ENCODE assay signal across 1 cellular context in the genomic region with DNA sequence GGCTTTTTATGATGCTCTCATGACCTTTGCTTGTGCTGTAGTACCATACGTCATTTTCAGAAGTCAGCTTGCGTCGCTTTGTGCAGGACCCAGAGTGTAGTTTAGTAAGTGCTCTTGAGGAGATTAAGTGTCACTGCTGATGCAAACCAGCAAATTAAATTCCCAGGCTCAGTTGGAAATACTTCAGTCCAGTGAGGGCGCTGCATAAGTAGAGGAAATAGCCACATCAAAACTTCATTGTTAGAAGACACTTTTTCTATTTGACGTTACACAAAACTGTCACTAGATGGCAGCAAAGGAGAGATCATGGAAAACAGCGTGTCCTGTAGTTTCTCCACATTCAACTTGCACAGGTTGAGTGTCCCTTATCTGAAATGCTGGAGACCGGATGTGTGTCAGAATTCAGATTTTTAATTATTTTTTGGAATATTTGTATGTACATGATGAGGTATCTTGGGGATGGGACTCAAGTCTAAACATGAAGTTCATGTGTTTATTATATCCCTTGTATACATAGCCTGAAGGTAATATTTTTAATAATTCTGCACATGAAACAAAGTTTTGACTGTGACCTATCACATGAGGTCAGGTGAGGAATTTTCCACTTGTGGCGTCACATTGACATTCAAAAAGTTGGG.
TF ChIP-seq lines count a peak whose summit lies in the region.

No MANE protein-coding gene starts in this region.

TF ChIP-seq in HEK293, 187 proteins besides CTCF, POLR2A, EP300 and RAD21 (continued from another document and continues in another):
- TF ChIP-seq, protein P1, sequence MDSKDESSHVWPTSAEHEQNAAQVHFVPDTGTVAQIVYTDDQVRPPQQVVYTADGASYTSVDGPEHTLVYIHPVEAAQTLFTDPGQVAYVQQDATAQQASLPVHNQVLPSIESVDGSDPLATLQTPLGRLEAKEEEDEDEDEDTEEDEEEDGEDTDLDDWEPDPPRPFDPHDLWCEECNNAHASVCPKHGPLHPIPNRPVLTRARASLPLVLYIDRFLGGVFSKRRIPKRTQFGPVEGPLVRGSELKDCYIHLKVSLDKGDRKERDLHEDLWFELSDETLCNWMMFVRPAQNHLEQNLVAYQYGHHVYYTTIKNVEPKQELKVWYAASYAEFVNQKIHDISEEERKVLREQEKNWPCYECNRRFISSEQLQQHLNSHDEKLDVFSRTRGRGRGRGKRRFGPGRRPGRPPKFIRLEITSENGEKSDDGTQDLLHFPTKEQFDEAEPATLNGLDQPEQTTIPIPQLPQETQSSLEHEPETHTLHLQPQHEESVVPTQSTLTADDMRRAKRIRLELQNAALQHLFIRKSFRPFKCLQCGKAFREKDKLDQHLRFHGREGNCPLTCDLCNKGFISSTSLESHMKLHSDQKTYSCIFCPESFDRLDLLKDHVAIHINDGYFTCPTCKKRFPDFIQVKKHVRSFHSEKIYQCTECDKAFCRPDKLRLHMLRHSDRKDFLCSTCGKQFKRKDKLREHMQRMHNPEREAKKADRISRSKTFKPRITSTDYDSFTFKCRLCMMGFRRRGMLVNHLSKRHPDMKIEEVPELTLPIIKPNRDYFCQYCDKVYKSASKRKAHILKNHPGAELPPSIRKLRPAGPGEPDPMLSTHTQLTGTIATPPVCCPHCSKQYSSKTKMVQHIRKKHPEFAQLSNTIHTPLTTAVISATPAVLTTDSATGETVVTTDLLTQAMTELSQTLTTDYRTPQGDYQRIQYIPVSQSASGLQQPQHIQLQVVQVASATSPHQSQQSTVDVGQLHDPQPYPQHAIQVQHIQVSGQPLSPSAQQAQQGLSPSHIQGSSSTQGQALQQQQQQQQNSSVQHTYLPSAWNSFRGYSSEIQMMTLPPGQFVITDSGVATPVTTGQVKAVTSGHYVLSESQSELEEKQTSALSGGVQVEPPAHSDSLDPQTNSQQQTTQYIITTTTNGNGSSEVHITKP (tag by site-specific recombination; IDR thresholded peaks at IDR 0.05) = peak; percentile 26; the same call in 1 of the 2 replicates
- TF ChIP-seq ZXDB (tag by site-specific recombination; IDR thresholded peaks at IDR 0.05) (no peak), ZNF629 (tag by site-specific recombination; IDR thresholded peaks at IDR 0.05) (peak; percentile 86), ZNF138 (tag by site-specific recombination; IDR thresholded peaks at IDR 0.05; ENCODE audit: borderline replicate concordance) (no peak), ZFHX2 (tag by site-specific recombination; conservative IDR thresholded peaks at IDR 0.05) (no peak), SETDB1 (IDR thresholded peaks at IDR 0.05; ENCODE audit: insufficient read length, low read length) (no peak), KLF1 (tag by site-specific recombination; IDR thresholded peaks at IDR 0.05) (no peak), ZNF155 (tag by site-specific recombination; IDR thresholded peaks at IDR 0.05) (no peak), ZBTB21 (tag by site-specific recombination; IDR thresholded peaks at IDR 0.05) (peak; percentile 70; the same call in 1 of the 2 replicates), ZNF585B (tag by site-specific recombination; IDR thresholded peaks at IDR 0.05) (no peak), ZNF211 (tag by site-specific recombination; IDR thresholded peaks at IDR 0.05; ENCODE audit: low read depth) (no peak), GLIS2 (tag by site-specific recombination; IDR thresholded peaks at IDR 0.05) (no peak), ZNF600 (tag by site-specific recombination; IDR thresholded peaks at IDR 0.05) (no peak), MEIS1 (CRISPR knock-in tag; IDR thresholded peaks at IDR 0.05; ENCODE audit: borderline replicate concordance) (no peak), ZNF747 (tag by site-specific recombination; IDR thresholded peaks at IDR 0.05) (no peak), HOXC10 (CRISPR knock-in tag; IDR thresholded peaks at IDR 0.05) (no peak), ZFP41 (tag by site-specific recombination; IDR thresholded peaks at IDR 0.05; ENCODE audit: borderline replicate concordance) (no peak), ZBTB7A (tag by site-specific recombination; IDR thresholded peaks at IDR 0.05; ENCODE audit: low read depth) (no peak), ZNF473 (tag by site-specific recombination; IDR thresholded peaks at IDR 0.05) (no peak), ZNF571 (tag by site-specific recombination; IDR thresholded peaks at IDR 0.05) (no peak), ZNF623 (tag by site-specific recombination; IDR thresholded peaks at IDR 0.05) (no peak), ZNF768 (tag by site-specific recombination; IDR thresholded peaks at IDR 0.05) (no peak), ZEB2 (tag by site-specific recombination; IDR thresholded peaks at IDR 0.05) (peak; percentile 50; the same call in 1 of the 2 replicates), ZNF175 (tag by site-specific recombination; IDR thresholded peaks at IDR 0.05) (no peak), SP2 (tag by site-specific recombination; IDR thresholded peaks at IDR 0.05) (no peak), ZNF658 (tag by site-specific recombination; IDR thresholded peaks at IDR 0.05) (no peak), GLI2 (tag by site-specific recombination; IDR thresholded peaks at IDR 0.05; ENCODE audit: borderline replicate concordance, low read depth) (no peak), ZNF529 (tag by site-specific recombination; IDR thresholded peaks at IDR 0.05; ENCODE audit: insufficient replicate concordance) (no peak), HOXA7 (CRISPR knock-in tag; IDR thresholded peaks at IDR 0.05; ENCODE audit: borderline replicate concordance) (no peak), ZBTB48 (tag by site-specific recombination; IDR thresholded peaks at IDR 0.05) (no peak), ZNF777 (tag by site-specific recombination; IDR thresholded peaks at IDR 0.05; ENCODE audit: borderline replicate concordance) (no peak), ZNF404 (tag by site-specific recombination; IDR thresholded peaks at IDR 0.05) (no peak), ZNF837 (tag by site-specific recombination; IDR thresholded peaks at IDR 0.05) (no peak), ZNF776 (tag by site-specific recombination; IDR thresholded peaks at IDR 0.05; ENCODE audit: borderline replicate concordance) (no peak)
- TF ChIP-seq, protein P2, sequence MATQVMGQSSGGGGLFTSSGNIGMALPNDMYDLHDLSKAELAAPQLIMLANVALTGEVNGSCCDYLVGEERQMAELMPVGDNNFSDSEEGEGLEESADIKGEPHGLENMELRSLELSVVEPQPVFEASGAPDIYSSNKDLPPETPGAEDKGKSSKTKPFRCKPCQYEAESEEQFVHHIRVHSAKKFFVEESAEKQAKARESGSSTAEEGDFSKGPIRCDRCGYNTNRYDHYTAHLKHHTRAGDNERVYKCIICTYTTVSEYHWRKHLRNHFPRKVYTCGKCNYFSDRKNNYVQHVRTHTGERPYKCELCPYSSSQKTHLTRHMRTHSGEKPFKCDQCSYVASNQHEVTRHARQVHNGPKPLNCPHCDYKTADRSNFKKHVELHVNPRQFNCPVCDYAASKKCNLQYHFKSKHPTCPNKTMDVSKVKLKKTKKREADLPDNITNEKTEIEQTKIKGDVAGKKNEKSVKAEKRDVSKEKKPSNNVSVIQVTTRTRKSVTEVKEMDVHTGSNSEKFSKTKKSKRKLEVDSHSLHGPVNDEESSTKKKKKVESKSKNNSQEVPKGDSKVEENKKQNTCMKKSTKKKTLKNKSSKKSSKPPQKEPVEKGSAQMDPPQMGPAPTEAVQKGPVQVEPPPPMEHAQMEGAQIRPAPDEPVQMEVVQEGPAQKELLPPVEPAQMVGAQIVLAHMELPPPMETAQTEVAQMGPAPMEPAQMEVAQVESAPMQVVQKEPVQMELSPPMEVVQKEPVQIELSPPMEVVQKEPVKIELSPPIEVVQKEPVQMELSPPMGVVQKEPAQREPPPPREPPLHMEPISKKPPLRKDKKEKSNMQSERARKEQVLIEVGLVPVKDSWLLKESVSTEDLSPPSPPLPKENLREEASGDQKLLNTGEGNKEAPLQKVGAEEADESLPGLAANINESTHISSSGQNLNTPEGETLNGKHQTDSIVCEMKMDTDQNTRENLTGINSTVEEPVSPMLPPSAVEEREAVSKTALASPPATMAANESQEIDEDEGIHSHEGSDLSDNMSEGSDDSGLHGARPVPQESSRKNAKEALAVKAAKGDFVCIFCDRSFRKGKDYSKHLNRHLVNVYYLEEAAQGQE (tag by site-specific recombination; IDR thresholded peaks at IDR 0.05) = no peak
- TF ChIP-seq, protein P3, sequence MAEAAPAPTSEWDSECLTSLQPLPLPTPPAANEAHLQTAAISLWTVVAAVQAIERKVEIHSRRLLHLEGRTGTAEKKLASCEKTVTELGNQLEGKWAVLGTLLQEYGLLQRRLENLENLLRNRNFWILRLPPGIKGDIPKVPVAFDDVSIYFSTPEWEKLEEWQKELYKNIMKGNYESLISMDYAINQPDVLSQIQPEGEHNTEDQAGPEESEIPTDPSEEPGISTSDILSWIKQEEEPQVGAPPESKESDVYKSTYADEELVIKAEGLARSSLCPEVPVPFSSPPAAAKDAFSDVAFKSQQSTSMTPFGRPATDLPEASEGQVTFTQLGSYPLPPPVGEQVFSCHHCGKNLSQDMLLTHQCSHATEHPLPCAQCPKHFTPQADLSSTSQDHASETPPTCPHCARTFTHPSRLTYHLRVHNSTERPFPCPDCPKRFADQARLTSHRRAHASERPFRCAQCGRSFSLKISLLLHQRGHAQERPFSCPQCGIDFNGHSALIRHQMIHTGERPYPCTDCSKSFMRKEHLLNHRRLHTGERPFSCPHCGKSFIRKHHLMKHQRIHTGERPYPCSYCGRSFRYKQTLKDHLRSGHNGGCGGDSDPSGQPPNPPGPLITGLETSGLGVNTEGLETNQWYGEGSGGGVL (tag by site-specific recombination; IDR thresholded peaks at IDR 0.05) = no peak
- TF ChIP-seq, protein P4, sequence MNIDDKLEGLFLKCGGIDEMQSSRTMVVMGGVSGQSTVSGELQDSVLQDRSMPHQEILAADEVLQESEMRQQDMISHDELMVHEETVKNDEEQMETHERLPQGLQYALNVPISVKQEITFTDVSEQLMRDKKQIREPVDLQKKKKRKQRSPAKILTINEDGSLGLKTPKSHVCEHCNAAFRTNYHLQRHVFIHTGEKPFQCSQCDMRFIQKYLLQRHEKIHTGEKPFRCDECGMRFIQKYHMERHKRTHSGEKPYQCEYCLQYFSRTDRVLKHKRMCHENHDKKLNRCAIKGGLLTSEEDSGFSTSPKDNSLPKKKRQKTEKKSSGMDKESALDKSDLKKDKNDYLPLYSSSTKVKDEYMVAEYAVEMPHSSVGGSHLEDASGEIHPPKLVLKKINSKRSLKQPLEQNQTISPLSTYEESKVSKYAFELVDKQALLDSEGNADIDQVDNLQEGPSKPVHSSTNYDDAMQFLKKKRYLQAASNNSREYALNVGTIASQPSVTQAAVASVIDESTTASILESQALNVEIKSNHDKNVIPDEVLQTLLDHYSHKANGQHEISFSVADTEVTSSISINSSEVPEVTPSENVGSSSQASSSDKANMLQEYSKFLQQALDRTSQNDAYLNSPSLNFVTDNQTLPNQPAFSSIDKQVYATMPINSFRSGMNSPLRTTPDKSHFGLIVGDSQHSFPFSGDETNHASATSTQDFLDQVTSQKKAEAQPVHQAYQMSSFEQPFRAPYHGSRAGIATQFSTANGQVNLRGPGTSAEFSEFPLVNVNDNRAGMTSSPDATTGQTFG (tag by site-specific recombination; IDR thresholded peaks at IDR 0.05; ENCODE audit: borderline replicate concordance) = no peak
- TF ChIP-seq, protein P5, sequence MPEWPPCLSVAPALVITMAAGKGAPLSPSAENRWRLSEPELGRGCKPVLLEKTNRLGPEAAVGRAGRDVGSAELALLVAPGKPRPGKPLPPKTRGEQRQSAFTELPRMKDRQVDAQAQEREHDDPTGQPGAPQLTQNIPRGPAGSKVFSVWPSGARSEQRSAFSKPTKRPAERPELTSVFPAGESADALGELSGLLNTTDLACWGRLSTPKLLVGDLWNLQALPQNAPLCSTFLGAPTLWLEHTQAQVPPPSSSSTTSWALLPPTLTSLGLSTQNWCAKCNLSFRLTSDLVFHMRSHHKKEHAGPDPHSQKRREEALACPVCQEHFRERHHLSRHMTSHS (tag by site-specific recombination; IDR thresholded peaks at IDR 0.05) = no peak
- TF ChIP-seq, protein P6, sequence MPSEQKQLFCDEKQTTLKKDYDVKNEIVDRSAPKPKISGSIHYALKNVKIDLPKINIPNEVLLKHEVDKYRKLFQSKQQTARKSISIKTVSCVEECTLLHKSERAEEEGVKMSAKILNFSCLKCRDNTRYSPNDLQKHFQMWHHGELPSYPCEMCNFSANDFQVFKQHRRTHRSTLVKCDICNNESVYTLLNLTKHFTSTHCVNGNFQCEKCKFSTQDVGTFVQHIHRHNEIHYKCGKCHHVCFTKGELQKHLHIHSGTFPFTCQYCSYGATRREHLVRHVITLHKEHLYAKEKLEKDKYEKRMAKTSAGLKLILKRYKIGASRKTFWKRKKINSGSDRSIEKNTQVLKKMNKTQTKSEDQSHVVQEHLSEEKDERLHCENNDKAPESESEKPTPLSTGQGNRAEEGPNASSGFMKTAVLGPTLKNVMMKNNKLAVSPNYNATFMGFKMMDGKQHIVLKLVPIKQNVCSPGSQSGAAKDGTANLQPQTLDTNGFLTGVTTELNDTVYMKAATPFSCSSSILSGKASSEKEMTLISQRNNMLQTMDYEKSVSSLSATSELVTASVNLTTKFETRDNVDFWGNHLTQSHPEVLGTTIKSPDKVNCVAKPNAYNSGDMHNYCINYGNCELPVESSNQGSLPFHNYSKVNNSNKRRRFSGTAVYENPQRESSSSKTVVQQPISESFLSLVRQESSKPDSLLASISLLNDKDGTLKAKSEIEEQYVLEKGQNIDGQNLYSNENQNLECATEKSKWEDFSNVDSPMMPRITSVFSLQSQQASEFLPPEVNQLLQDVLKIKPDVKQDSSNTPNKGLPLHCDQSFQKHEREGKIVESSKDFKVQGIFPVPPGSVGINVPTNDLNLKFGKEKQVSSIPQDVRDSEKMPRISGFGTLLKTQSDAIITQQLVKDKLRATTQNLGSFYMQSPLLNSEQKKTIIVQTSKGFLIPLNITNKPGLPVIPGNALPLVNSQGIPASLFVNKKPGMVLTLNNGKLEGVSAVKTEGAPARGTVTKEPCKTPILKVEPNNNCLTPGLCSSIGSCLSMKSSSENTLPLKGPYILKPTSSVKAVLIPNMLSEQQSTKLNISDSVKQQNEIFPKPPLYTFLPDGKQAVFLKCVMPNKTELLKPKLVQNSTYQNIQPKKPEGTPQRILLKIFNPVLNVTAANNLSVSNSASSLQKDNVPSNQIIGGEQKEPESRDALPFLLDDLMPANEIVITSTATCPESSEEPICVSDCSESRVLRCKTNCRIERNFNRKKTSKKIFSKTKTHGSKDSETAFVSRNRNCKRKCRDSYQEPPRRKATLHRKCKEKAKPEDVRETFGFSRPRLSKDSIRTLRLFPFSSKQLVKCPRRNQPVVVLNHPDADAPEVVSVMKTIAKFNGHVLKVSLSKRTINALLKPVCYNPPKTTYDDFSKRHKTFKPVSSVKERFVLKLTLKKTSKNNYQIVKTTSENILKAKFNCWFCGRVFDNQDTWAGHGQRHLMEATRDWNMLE (tag by site-specific recombination; conservative IDR thresholded peaks at IDR 0.05; ENCODE audit: low read depth) = no peak
- TF ChIP-seq, protein P7, sequence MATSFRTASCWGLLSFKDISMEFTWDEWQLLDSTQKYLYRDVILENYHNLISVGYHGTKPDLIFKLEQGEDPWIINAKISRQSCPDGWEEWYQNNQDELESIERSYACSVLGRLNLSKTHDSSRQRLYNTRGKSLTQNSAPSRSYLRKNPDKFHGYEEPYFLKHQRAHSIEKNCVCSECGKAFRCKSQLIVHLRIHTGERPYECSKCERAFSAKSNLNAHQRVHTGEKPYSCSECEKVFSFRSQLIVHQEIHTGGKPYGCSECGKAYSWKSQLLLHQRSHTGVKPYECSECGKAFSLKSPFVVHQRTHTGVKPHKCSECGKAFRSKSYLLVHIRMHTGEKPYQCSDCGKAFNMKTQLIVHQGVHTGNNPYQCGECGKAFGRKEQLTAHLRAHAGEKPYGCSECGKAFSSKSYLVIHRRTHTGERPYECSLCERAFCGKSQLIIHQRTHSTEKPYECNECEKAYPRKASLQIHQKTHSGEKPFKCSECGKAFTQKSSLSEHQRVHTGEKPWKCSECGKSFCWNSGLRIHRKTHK (tag by site-specific recombination; IDR thresholded peaks at IDR 0.05) = no peak
